1 cellular context compared by ENCODE assay signal in the genomic region with DNA sequence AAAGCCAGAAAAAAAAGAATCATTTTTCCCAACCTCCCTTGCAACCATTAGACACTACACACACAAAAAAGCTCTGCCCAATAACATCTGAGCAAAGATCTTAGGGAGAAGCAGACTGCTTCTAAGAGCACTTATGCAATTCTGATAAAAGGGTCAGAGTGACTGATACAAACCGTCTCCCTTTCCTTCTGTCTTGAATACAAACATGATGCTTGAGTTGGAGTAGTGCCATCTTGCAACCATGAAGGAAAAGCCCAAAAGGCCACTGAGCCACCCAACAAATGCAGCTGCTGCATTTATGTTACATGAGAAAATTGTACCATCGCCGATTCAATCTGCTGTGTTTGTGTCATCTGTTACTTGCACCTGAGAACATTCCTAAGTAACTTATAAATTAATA.
A peak's percentile ranks its signal among the peaks of the same experiment; 100 is the strongest.
TF ChIP-seq lines count a peak whose summit lies in the region.

No MANE protein-coding gene starts in this region.

TF ChIP-seq in K562, 482 proteins besides CTCF, POLR2A, EP300 and RAD21 (continued from another document):
- TF ChIP-seq, protein P1, sequence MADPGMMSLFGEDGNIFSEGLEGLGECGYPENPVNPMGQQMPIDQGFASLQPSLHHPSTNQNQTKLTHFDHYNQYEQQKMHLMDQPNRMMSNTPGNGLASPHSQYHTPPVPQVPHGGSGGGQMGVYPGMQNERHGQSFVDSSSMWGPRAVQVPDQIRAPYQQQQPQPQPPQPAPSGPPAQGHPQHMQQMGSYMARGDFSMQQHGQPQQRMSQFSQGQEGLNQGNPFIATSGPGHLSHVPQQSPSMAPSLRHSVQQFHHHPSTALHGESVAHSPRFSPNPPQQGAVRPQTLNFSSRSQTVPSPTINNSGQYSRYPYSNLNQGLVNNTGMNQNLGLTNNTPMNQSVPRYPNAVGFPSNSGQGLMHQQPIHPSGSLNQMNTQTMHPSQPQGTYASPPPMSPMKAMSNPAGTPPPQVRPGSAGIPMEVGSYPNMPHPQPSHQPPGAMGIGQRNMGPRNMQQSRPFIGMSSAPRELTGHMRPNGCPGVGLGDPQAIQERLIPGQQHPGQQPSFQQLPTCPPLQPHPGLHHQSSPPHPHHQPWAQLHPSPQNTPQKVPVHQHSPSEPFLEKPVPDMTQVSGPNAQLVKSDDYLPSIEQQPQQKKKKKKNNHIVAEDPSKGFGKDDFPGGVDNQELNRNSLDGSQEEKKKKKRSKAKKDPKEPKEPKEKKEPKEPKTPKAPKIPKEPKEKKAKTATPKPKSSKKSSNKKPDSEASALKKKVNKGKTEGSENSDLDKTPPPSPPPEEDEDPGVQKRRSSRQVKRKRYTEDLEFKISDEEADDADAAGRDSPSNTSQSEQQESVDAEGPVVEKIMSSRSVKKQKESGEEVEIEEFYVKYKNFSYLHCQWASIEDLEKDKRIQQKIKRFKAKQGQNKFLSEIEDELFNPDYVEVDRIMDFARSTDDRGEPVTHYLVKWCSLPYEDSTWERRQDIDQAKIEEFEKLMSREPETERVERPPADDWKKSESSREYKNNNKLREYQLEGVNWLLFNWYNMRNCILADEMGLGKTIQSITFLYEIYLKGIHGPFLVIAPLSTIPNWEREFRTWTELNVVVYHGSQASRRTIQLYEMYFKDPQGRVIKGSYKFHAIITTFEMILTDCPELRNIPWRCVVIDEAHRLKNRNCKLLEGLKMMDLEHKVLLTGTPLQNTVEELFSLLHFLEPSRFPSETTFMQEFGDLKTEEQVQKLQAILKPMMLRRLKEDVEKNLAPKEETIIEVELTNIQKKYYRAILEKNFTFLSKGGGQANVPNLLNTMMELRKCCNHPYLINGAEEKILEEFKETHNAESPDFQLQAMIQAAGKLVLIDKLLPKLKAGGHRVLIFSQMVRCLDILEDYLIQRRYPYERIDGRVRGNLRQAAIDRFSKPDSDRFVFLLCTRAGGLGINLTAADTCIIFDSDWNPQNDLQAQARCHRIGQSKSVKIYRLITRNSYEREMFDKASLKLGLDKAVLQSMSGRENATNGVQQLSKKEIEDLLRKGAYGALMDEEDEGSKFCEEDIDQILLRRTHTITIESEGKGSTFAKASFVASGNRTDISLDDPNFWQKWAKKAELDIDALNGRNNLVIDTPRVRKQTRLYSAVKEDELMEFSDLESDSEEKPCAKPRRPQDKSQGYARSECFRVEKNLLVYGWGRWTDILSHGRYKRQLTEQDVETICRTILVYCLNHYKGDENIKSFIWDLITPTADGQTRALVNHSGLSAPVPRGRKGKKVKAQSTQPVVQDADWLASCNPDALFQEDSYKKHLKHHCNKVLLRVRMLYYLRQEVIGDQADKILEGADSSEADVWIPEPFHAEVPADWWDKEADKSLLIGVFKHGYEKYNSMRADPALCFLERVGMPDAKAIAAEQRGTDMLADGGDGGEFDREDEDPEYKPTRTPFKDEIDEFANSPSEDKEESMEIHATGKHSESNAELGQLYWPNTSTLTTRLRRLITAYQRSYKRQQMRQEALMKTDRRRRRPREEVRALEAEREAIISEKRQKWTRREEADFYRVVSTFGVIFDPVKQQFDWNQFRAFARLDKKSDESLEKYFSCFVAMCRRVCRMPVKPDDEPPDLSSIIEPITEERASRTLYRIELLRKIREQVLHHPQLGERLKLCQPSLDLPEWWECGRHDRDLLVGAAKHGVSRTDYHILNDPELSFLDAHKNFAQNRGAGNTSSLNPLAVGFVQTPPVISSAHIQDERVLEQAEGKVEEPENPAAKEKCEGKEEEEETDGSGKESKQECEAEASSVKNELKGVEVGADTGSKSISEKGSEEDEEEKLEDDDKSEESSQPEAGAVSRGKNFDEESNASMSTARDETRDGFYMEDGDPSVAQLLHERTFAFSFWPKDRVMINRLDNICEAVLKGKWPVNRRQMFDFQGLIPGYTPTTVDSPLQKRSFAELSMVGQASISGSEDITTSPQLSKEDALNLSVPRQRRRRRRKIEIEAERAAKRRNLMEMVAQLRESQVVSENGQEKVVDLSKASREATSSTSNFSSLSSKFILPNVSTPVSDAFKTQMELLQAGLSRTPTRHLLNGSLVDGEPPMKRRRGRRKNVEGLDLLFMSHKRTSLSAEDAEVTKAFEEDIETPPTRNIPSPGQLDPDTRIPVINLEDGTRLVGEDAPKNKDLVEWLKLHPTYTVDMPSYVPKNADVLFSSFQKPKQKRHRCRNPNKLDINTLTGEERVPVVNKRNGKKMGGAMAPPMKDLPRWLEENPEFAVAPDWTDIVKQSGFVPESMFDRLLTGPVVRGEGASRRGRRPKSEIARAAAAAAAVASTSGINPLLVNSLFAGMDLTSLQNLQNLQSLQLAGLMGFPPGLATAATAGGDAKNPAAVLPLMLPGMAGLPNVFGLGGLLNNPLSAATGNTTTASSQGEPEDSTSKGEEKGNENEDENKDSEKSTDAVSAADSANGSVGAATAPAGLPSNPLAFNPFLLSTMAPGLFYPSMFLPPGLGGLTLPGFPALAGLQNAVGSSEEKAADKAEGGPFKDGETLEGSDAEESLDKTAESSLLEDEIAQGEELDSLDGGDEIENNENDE (IDR thresholded peaks at IDR 0.05; ENCODE audit: low read depth, low read length): no peak
- TF ChIP-seq CBFA2T3 (IDR thresholded peaks at IDR 0.05): 0 out of 2 replicates have a peak, but pooled peaks have one; percentile 10
- 0 out of 2 replicates have a peak, but pooled peaks have one; percentile 15 for TF ChIP-seq HDGF (IDR thresholded peaks at IDR 0.05)
- TF ChIP-seq NR1H2 (CRISPR knock-in tag; IDR thresholded peaks at IDR 0.05): no peak
- TF ChIP-seq ELF4 (CRISPR knock-in tag; IDR thresholded peaks at IDR 0.05): 0 out of 2 replicates have a peak, but pooled peaks have one; percentile 20
- TF ChIP-seq NCOR1 (IDR thresholded peaks at IDR 0.05): peak; percentile 19; the same call in 1 of the 2 replicates
- TF ChIP-seq CBX3 (IDR thresholded peaks at IDR 0.05; ENCODE audit: borderline replicate concordance in 1 of 2, low read length in 2 of 2): peak in 1 of 2 experiments; percentile 11; a peak in 1 of 3 replicates
- TF ChIP-seq VEZF1 (CRISPR knock-in tag; IDR thresholded peaks at IDR 0.05): no peak
- TF ChIP-seq, protein P2, sequence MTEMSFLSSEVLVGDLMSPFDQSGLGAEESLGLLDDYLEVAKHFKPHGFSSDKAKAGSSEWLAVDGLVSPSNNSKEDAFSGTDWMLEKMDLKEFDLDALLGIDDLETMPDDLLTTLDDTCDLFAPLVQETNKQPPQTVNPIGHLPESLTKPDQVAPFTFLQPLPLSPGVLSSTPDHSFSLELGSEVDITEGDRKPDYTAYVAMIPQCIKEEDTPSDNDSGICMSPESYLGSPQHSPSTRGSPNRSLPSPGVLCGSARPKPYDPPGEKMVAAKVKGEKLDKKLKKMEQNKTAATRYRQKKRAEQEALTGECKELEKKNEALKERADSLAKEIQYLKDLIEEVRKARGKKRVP (CRISPR knock-in tag; IDR thresholded peaks at IDR 0.05): 0 out of 2 replicates have a peak, but pooled peaks have one; percentile 58
- TF ChIP-seq, protein P3, sequence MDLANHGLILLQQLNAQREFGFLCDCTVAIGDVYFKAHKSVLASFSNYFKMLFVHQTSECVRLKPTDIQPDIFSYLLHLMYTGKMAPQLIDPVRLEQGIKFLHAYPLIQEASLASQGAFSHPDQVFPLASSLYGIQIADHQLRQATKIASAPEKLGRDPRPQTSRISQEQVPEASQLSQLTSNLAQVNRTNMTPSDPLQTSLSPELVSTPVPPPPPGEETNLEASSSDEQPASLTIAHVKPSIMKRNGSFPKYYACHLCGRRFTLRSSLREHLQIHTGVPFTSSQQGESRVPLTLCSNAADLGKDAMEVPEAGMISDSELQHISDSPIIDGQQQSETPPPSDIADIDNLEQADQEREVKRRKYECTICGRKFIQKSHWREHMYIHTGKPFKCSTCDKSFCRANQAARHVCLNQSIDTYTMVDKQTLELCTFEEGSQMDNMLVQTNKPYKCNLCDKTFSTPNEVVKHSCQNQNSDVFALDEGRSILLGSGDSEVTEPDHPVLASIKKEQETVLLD (IDR thresholded peaks at IDR 0.05): 0 out of 2 replicates have a peak, but pooled peaks have one; percentile 20
- TF ChIP-seq HNRNPL (IDR thresholded peaks at IDR 0.05; ENCODE audit: low read depth, low read length): no peak
